In genomic region chrX:19670321-19670750, GRCh38 we compare ENCODE assay signal across 10 cellular contexts.
DNase-seq lines count a peak whose midpoint lies in the region; ATAC-seq and TF ChIP-seq lines count a peak whose summit lies in the region.
"Had no signal": no experiment of that assay in that cellular context is flagged by ENCODE, and none has a peak within 500 bp of the region (broad histone marks: within the 10 kb centered on the region; RNA-seq: fewer than 3 reads in every experiment).

No MANE protein-coding gene starts in this region.

- no peaks in the 10 kb centered on the region for H4K20me1 ChIP-seq in PC-9 (ENCODE audit: insufficient read depth)
- no peaks in the 10 kb centered on the region for H4K20me1 ChIP-seq in neural progenitor cell (ENCODE audit: low read depth)

- no peaks in the 10 kb centered on the region for H3K9me3 ChIP-seq in CD8-positive, alpha-beta T cell (ENCODE audit: low read length)
- H3K9me3 ChIP-seq in PC-9 (ENCODE audit: insufficient read depth, low read depth) (no peaks in the 10 kb centered on the region), neural progenitor cell (ENCODE audit: low read depth) (peaks cover 5% of the 10 kb centered on the region), adrenal gland (replicated peaks in 1 of 3) (no peaks in the 10 kb centered on the region)

- peaks cover 34% of the 10 kb centered on the region for H3K36me3 Mint-ChIP-seq in CD8-positive, alpha-beta T cell
- H3K36me3 Mint-ChIP-seq in neural progenitor cell: no peaks in the 10 kb centered on the region

- CTCF ChIA-PET in CD8-positive, alpha-beta T cell (lab: Charles Lee): no interaction called here
- CTCF ChIA-PET in PC-9 (lab: Charles Lee): no interaction called here

- no peaks in the 10 kb centered on the region for H3K27me3 Mint-ChIP-seq in CD8-positive, alpha-beta T cell (ENCODE audit: low read depth)
- peaks cover 4% of the 10 kb centered on the region for H3K27me3 Mint-ChIP-seq in neural progenitor cell (ENCODE audit: insufficient read depth, low read depth)
- H3K27me3 Mint-ChIP-seq: activated naive CD4-positive, alpha-beta T cell treated with anti-CD3 and anti-CD28 coated beads, Interleukin-2, amount 10 ng/mL, durations not matched to agents 7 days and 5 days had no signal

- TF ChIP-seq POLR2A in adrenal gland (IDR thresholded peaks at IDR 0.05): no peak

- H3K4me1 Mint-ChIP-seq in CD8-positive, alpha-beta T cell (ENCODE audit: low read depth): peaks cover 63% of the 10 kb centered on the region
- H3K4me1 Mint-ChIP-seq in neural progenitor cell: peaks cover 8% of the 10 kb centered on the region

- intact Hi-C loops in CD8-positive, alpha-beta T cell (cut with DNase I, micrococcal nuclease): no loop called here
- intact Hi-C loops in PC-9 (cut with micrococcal nuclease; ENCODE audit: unreplicated experiment): loop anchor here (2.0 kb wide), 1 partner anchor 22 kb away; no protein-coding TSS in a partner anchor
- intact Hi-C loops in adrenal gland (cut with DNase I): no loop called here
- intact Hi-C loops in head of caudate nucleus (cut with DNase I): no loop called here

- H3F3A ChIP-seq in PC-9 (ENCODE audit: insufficient read depth, low read depth): peaks cover 27% of the 10 kb centered on the region
- no peaks in the 10 kb centered on the region for H3F3A ChIP-seq in neural progenitor cell (ENCODE audit: low read depth)

- H3K9ac ChIP-seq in neural progenitor cell: no peak overlapping the region
- H3K9ac ChIP-seq: KMS-11 had no signal

- H3K27me3 ChIP-seq in CD8-positive, alpha-beta T cell (ENCODE audit: insufficient read depth, low read length): no peaks in the 10 kb centered on the region
- H3K27me3 ChIP-seq in PC-9 (ENCODE audit: insufficient read depth, low read depth) (no peaks in the 10 kb centered on the region), neural progenitor cell (no peaks in the 10 kb centered on the region), adrenal gland (no peaks in the 10 kb centered on the region)

- H3K79me2 ChIP-seq in PC-9 (ENCODE audit: low read depth): peaks cover 37% of the 10 kb centered on the region
- no peaks in the 10 kb centered on the region for H3K79me2 ChIP-seq in neural progenitor cell (ENCODE audit: low read depth)

- H2AFZ ChIP-seq in PC-9 (no peak overlapping the region), neural progenitor cell (replicated peaks) (no peak overlapping the region)

- TF ChIP-seq CTCF in CD8-positive, alpha-beta T cell (IDR thresholded peaks at IDR 0.05): no peak
- no peak for TF ChIP-seq CTCF in PC-9 (conservative IDR thresholded peaks at IDR 0.05)
- TF ChIP-seq CTCF in epithelial cell of proximal tubule (conservative IDR thresholded peaks at IDR 0.05; ENCODE audit: low read depth, low read length): no peak
- no peak for TF ChIP-seq CTCF in neural progenitor cell (IDR thresholded peaks at IDR 0.05)
- no peak for TF ChIP-seq CTCF in adrenal gland (IDR thresholded peaks at IDR 0.05)

- POLR2A ChIA-PET in CD8-positive, alpha-beta T cell (lab: Charles Lee): no interaction called here
- POLR2A ChIA-PET in PC-9 (lab: Charles Lee; ENCODE audit: unreplicated experiment): interaction anchor here (0.5 to 0.6 kb wide), 2 partner anchors 44 to 217 kb away, joined by 3 to 5 read pairs; partner anchors contain the start of gene SH3KBP1

- no peaks in the 10 kb centered on the region for H3K9me3 Mint-ChIP-seq in CD8-positive, alpha-beta T cell
- peaks cover 2% of the 10 kb centered on the region for H3K9me3 Mint-ChIP-seq in neural progenitor cell
- H3K9me3 Mint-ChIP-seq: activated naive CD4-positive, alpha-beta T cell treated with anti-CD3 and anti-CD28 coated beads, Interleukin-2, amount 10 ng/mL, durations not matched to agents 7 days and 5 days had no signal

- peak overlapping the region; percentile 37 for H3K27ac Mint-ChIP-seq in CD8-positive, alpha-beta T cell
- no peak overlapping the region for H3K27ac Mint-ChIP-seq in neural progenitor cell
- H3K27ac Mint-ChIP-seq: activated naive CD4-positive, alpha-beta T cell treated with anti-CD3 and anti-CD28 coated beads, Interleukin-2, amount 10 ng/mL, durations not matched to agents 7 days and 5 days had no signal

- H3K4me2 ChIP-seq in PC-9: peak overlapping the region; percentile 71
- peak overlapping the region; percentile 0 for H3K4me2 ChIP-seq in neural progenitor cell
- H3K4me2 ChIP-seq: KMS-11 had no signal

- peaks cover 14% of the 10 kb centered on the region for H3K4me1 ChIP-seq in CD8-positive, alpha-beta T cell (ENCODE audit: insufficient read depth, low read length)
- H3K4me1 ChIP-seq in PC-9 (replicated peaks; ENCODE audit: insufficient read depth) (peaks cover 68% of the 10 kb centered on the region), neural progenitor cell (peaks cover 7% of the 10 kb centered on the region), adrenal gland (replicated peaks in 1 of 2) (no peaks in the 10 kb centered on the region)

- H3K4me3 ChIP-seq in CD8-positive, alpha-beta T cell (ENCODE audit: low read depth, low read length): no peak overlapping the region
- H3K4me3 ChIP-seq in PC-9 (peak overlapping the region; percentile 59), epithelial cell of proximal tubule (ENCODE audit: low read depth, low read length) (peak overlapping the region; percentile 10), neural progenitor cell (no peak overlapping the region), adrenal gland (no peak overlapping the region)

- 69 to 81% (median 73%) methylated on average over 5 of the region's 5 CpGs; no CpG with 5 or more reads in 1 of the 4 donors for WGBS in adrenal gland, 4 donors

- no peaks in the 10 kb centered on the region for H3K36me3 ChIP-seq in CD8-positive, alpha-beta T cell (ENCODE audit: insufficient read depth, low read length)
- H3K36me3 ChIP-seq in PC-9 (ENCODE audit: low read depth): no peaks in the 10 kb centered on the region
- no peaks in the 10 kb centered on the region for H3K36me3 ChIP-seq in neural progenitor cell
- H3K36me3 ChIP-seq in adrenal gland (replicated peaks in 1 of 2): no peaks in the 10 kb centered on the region

- BruUV-seq in PC-9 (replicated peaks; lab: Mats Ljungman, UMichigan): TSS peak; percentile 49

- no peak for ATAC-seq in CD8-positive, alpha-beta T cell

- no peak for DNase-seq in CD8-positive, alpha-beta T cell
- DNase-seq in PC-9: peak in 1 of 2 experiments; percentile 67
- no peak for DNase-seq in epithelial cell of proximal tubule (ENCODE audit: low read depth)
- no peak for DNase-seq in neural progenitor cell (ENCODE audit: low spot score)
- DNase-seq in Kasumi-1 (lab: John Stamatoyannopoulos, UW): no peak
- DNase-seq in adrenal gland: no peak
- DNase-seq in NCI-H526 (lab: John Stamatoyannopoulos, UW): no peak
- no peak for DNase-seq in head of caudate nucleus
- DNase-seq: activated naive CD4-positive, alpha-beta T cell treated with anti-CD3 and anti-CD28 coated beads, Interleukin-2, amount 10 ng/mL, durations not matched to agents 7 days and 5 days had no signal

- H3K27ac ChIP-seq in CD8-positive, alpha-beta T cell (ENCODE audit: low read depth, low read length): no peak overlapping the region
- peak overlapping the region; percentile 93 for H3K27ac ChIP-seq in PC-9
- H3K27ac ChIP-seq in neural progenitor cell: no peak overlapping the region
- H3K27ac ChIP-seq in adrenal gland: no peak overlapping the region
- H3K27ac ChIP-seq: KMS-11 had no signal

- no peaks in the 10 kb centered on the region for H3K9me2 ChIP-seq in PC-9 (ENCODE audit: insufficient read depth)

- no peak overlapping the region for H3K4me3 Mint-ChIP-seq in CD8-positive, alpha-beta T cell
- H3K4me3 Mint-ChIP-seq in neural progenitor cell: no peak overlapping the region
- H3K4me3 Mint-ChIP-seq: activated naive CD4-positive, alpha-beta T cell treated with anti-CD3 and anti-CD28 coated beads, Interleukin-2, amount 10 ng/mL, durations not matched to agents 7 days and 5 days had no signal

Comparison
In these comparisons a context has a peak if more than half of its experiments do, and no peak if none do; other contexts are left out.
1. H3K4me3 ChIP-seq: peak in PC-9 (single experiment) and epithelial cell of proximal tubule (single experiment); none in CD8-positive, alpha-beta T cell (single experiment), neural progenitor cell (single experiment) and adrenal gland (0 of 4).